ENCODE assay signal across 10 cellular contexts in genomic region chr1:102434421-102434820, GRCh38.
DNase-seq lines count a peak whose midpoint lies in the region; ATAC-seq and TF ChIP-seq lines count a peak whose summit lies in the region.
"Had no signal": no experiment of that assay in that cellular context is flagged by ENCODE, and none has a peak within 500 bp of the region (broad histone marks: within the 10 kb centered on the region; RNA-seq: fewer than 3 reads in every experiment).

No MANE protein-coding gene starts in this region.

- H3K9me3 Mint-ChIP-seq in CD8-positive, alpha-beta memory T cell: peaks cover 0 to 11% (median 8%) of the 10 kb centered on the region in 5 donors

- H3K27ac Mint-ChIP-seq in CD8-positive, alpha-beta memory T cell: no peak overlapping the region

- H3K36me3 ChIP-seq in CD8-positive, alpha-beta memory T cell (ENCODE audit: insufficient read depth, low read length): no peaks in the 10 kb centered on the region

- no peak overlapping the region for H3K4me3 ChIP-seq in fibroblast of villous mesenchyme (ENCODE audit: low read depth, low read length)
- H3K4me3 ChIP-seq in CD8-positive, alpha-beta memory T cell (ENCODE audit: low read length): no peak overlapping the region

- no peaks in the 10 kb centered on the region for H3K4me1 ChIP-seq in CD8-positive, alpha-beta memory T cell (ENCODE audit: insufficient read depth, low read length)

- no peaks in the 10 kb centered on the region for H3K27me3 Mint-ChIP-seq in CD8-positive, alpha-beta memory T cell

- no peaks in the 10 kb centered on the region for H3K27me3 ChIP-seq in CD8-positive, alpha-beta memory T cell (ENCODE audit: insufficient read depth, low read length, poor library complexity, severe bottlenecking)

- no peak overlapping the region for H3K27ac ChIP-seq in CD8-positive, alpha-beta memory T cell (ENCODE audit: low read depth, low read length)
- H3K27ac ChIP-seq: epithelial cell of prostate had no signal

- ATAC-seq in GM19351 (IDR thresholded peaks at IDR 0.05; ENCODE audit: unreplicated experiment) (peak; percentile 51), GM21737 (IDR thresholded peaks at IDR 0.05; ENCODE audit: unreplicated experiment) (no peak), GM19324 (IDR thresholded peaks at IDR 0.05; ENCODE audit: low FRiP score, unreplicated experiment) (no peak)

- no peaks in the 10 kb centered on the region for H3K9me3 ChIP-seq in CD8-positive, alpha-beta memory T cell (ENCODE audit: low read length)

- DNase-seq in DMS153 (lab: John Stamatoyannopoulos, UW): peak; percentile 49
- DNase-seq in NCI-H446 treated with DMSO at 0.1 percent for 48 hours (lab: John Stamatoyannopoulos, UW): peak; percentile 66
- DNase-seq in fibroblast of villous mesenchyme (ENCODE audit: low read depth): no peak
- DNase-seq in CD8-positive, alpha-beta memory T cell: no peak
- no peak for DNase-seq in NCI-H2029 (lab: John Stamatoyannopoulos, UW)
- DNase-seq: IMR-90 had no signal

- H3K4me1 Mint-ChIP-seq in CD8-positive, alpha-beta memory T cell: no peaks in the 10 kb centered on the region

- CTCF ChIA-PET in CD8-positive, alpha-beta memory T cell (lab: Charles Lee): no interaction called here

- H3K4me3 Mint-ChIP-seq in CD8-positive, alpha-beta memory T cell: no peak overlapping the region

- POLR2A ChIA-PET in CD8-positive, alpha-beta memory T cell (lab: Charles Lee): no interaction called here

- peak; percentile 7 for TF ChIP-seq CTCF in fibroblast of villous mesenchyme (IDR thresholded peaks at IDR 0.05; ENCODE audit: insufficient read depth, low read depth, low read length)

- H3K36me3 Mint-ChIP-seq in CD8-positive, alpha-beta memory T cell: no peaks in the 10 kb centered on the region

Comparison
In these comparisons a context has a peak if more than half of its experiments do, and no peak if none do; other contexts are left out.
1. DNase-seq: peak in DMS153 (single experiment) and NCI-H446 treated with DMSO at 0.1 percent for 48 hours (single experiment); none in fibroblast of villous mesenchyme (single experiment), CD8-positive, alpha-beta memory T cell (0 of 5) and NCI-H2029 (single experiment).